Comparison of ENCODE assay signal across 32 cellular contexts in genomic region chrX:41317487-41318208, GRCh38. TPM values are rescaled to one million over a fixed set of nuclear protein-coding genes. Genes with fewer than 3 reads are reported as not detected.
DNase-seq lines count a peak whose midpoint lies in the region; ATAC-seq and TF ChIP-seq lines count a peak whose summit lies in the region.
"Had no signal": no experiment of that assay in that cellular context is flagged by ENCODE, and none has a peak within 500 bp of the region (broad histone marks: within the 10 kb centered on the region; RNA-seq: fewer than 3 reads in every experiment).

No MANE protein-coding gene starts in this region.

- H3K27ac ChIP-seq in osteoblast (ENCODE audit: low read depth, low read length), result peak overlapping the region; percentile 32
- H3K27ac ChIP-seq: 22Rv1, colonic mucosa, Peyer's patch, SJCRH30, testis, uterus had no signal

- H3K4me2 ChIP-seq in osteoblast (ENCODE audit: insufficient read depth, low read length), result no peak overlapping the region

- H4K20me1 ChIP-seq in osteoblast (ENCODE audit: insufficient read depth, low read length), result no peaks in the 10 kb centered on the region

- DNase-seq in NOMO-1 treated with DMSO at 0.1 percent for 48 hours (lab: John Stamatoyannopoulos, UW; ENCODE audit: unreplicated experiment), result peak; percentile 66
- DNase-seq in NOMO-1 treated with dmso at 0.1 percent for 144 hours (lab: John Stamatoyannopoulos, UW; ENCODE audit: unreplicated experiment), result no peak
- peak; percentile 45 for DNase-seq in MV-4-11 (lab: John Stamatoyannopoulos, UW)
- peak; percentile 81 for DNase-seq in fibroblast of gingiva (ENCODE audit: low read depth)
- no peak for DNase-seq in osteoblast (ENCODE audit: insufficient read length, low spot score, missing footprints)
- DNase-seq in NCI-H748 treated with DMSO at 0.1 percent for 48 hours (lab: John Stamatoyannopoulos, UW), result no peak
- no peak for DNase-seq in DMS79 treated with DMSO at 0.1 percent for 48 hours (lab: John Stamatoyannopoulos, UW)
- DNase-seq: activated B cell treated with CpG ODN at 0.5 μM for 24 hours; activated CD8-positive, alpha-beta memory T cell treated with anti-CD3 and anti-CD28 coated beads, Interleukin-2, amount 10 ng/mL, durations not matched to agents 7 days and 5 days; activated naive CD4-positive, alpha-beta T cell; activated T-cell treated with anti-CD3 and anti-CD28 coated beads, Interleukin-2, amount 50 U/mL, for 72 hours; amniotic stem cell; colonic mucosa; effector memory CD4-positive, alpha-beta T cell; GDM1; H9; KBM-7; MG63; midbrain; natural killer cell; NCI-H1436; NCI-H2107; NK-92 treated with Interleukin-12 subunit alpha and Interleukin-12 subunit beta, amount 100 ng/mL, for 24 hours; occipital lobe; Peyer's patch; SJCRH30; stimulated activated CD4-positive, alpha-beta T cell treated with anti-CD3 and anti-CD28 coated beads, Interleukin-15, amount 100 ng/mL, for 24 hours; stimulated activated naive CD4-positive, alpha-beta T cell treated with Interleukin-2 at 50 U/mL for 16 hours; testis; uterus had no signal

- H2AFZ ChIP-seq in osteoblast (ENCODE audit: low read length), result peak overlapping the region; percentile 36

- no peaks in the 10 kb centered on the region for H3K36me3 ChIP-seq in osteoblast (ENCODE audit: insufficient read depth, low read length)
- H3K36me3 ChIP-seq: colonic mucosa, MG63, Peyer's patch, SJCRH30, uterus had no signal

- no peak overlapping the region for H3K4me3 ChIP-seq in osteoblast (ENCODE audit: insufficient read depth, low read length)
- H3K4me3 ChIP-seq: colonic mucosa, MG63, Peyer's patch, SJCRH30, testis, uterus had no signal

- ATAC-seq in HG03442 (IDR thresholded peaks at IDR 0.05; ENCODE audit: unreplicated experiment), result no peak
- ATAC-seq: activated CD8-positive, alpha-beta memory T cell treated with anti-CD3 and anti-CD28 coated beads, Interleukin-2, amount 10 ng/mL, durations not matched to agents 7 days and 5 days; activated T-cell treated with anti-CD3 and anti-CD28 coated beads, Interleukin-2, amount 50 U/mL, for 72 hours; natural killer cell had no signal

- H3K79me2 ChIP-seq in osteoblast (ENCODE audit: insufficient read depth, low read length), result no peaks in the 10 kb centered on the region

- TF ChIP-seq CTCF in osteoblast (IDR thresholded peaks at IDR 0.05; ENCODE audit: extremely low read depth, low read depth, low read length), result no peak

- no peaks in the 10 kb centered on the region for H3K27me3 ChIP-seq in osteoblast (ENCODE audit: insufficient read depth, low read length)
- H3K27me3 ChIP-seq: colonic mucosa, MG63, Peyer's patch, SJCRH30, testis, uterus had no signal

- H3K9me3 ChIP-seq in osteoblast (ENCODE audit: low read depth, low read length), result no peaks in the 10 kb centered on the region
- H3K9me3 ChIP-seq: colonic mucosa, MG63, Peyer's patch, SJCRH30, testis, uterus had no signal

- peaks cover 14% of the 10 kb centered on the region for H3K4me1 ChIP-seq in osteoblast (ENCODE audit: insufficient read depth, low read length)
- H3K4me1 ChIP-seq: colonic mucosa, Peyer's patch, SJCRH30, testis, uterus had no signal

RNA-seq across cellular contexts. Expression of gene DDX3X, which starts 16.3 kb away (rescaled TPM):
- total RNA-seq in osteoblast, result 160 and 203 TPM in 2 replicates

Comparison
In these comparisons a context has a peak if more than half of its experiments do, and no peak if none do; other contexts are left out.
1. DNase-seq: peak in NOMO-1 treated with DMSO at 0.1 percent for 48 hours (single experiment), MV-4-11 (single experiment) and fibroblast of gingiva (single experiment); none in NOMO-1 treated with dmso at 0.1 percent for 144 hours (single experiment), osteoblast (single experiment), NCI-H748 treated with DMSO at 0.1 percent for 48 hours (single experiment) and DMS79 treated with DMSO at 0.1 percent for 48 hours (single experiment).